20 cellular contexts compared by ENCODE assay signal in genomic region chr9:115442054-115442453, GRCh38.
A peak's percentile ranks its signal among the peaks of the same experiment; 100 is the strongest.
DNase-seq lines count a peak whose midpoint lies in the region; ATAC-seq and TF ChIP-seq lines count a peak whose summit lies in the region.
"Had no signal": no experiment of that assay in that cellular context is flagged by ENCODE, and none has a peak within 500 bp of the region (broad histone marks: within the 10 kb centered on the region; RNA-seq: fewer than 3 reads in every experiment).

No MANE protein-coding gene starts in this region.

- intact Hi-C loops in heart left ventricle (cut with DNase I) (no loop called here), left ventricle myocardium inferior (cut with micrococcal nuclease) (no loop called here), aorta (cut with DNase I) (loop anchor here in 1 of 2 donors (5.0 kb wide), 1 partner anchor 400 kb away; no protein-coding TSS in a partner anchor)

- no peak overlapping the region for H2AK5ac ChIP-seq in mesenchymal stem cell (ENCODE audit: low read length, severe bottlenecking)

- no peak for TF ChIP-seq POLR2A in heart left ventricle (IDR thresholded peaks at IDR 0.05)

- H3K4me2 ChIP-seq in mesenchymal stem cell (ENCODE audit: low read length, poor library complexity, severe bottlenecking), result no peak overlapping the region
- H3K4me2 ChIP-seq: neural progenitor cell had no signal

- peak in 3 of 4 donors; percentile 64 to 78 (median 74) for ATAC-seq in heart left ventricle
- peak; percentile 80 for ATAC-seq in aorta (ENCODE audit: low FRiP score)
- no peak for ATAC-seq in HG03097 (IDR thresholded peaks at IDR 0.05; ENCODE audit: low FRiP score, unreplicated experiment)
- no peak for ATAC-seq in HG03378 (IDR thresholded peaks at IDR 0.05; ENCODE audit: unreplicated experiment)
- ATAC-seq: stimulated activated naive B cell treated with anti-CD40 and anti-IgM and Interleukin-4, amounts not matched to agents 10 μg/mL and 1 μg/mL and 100 μg/mL, for 72 hours had no signal

- H4K8ac ChIP-seq in mesenchymal stem cell (ENCODE audit: low read length), result no peak overlapping the region

- H3K9ac ChIP-seq in mesenchymal stem cell (ENCODE audit: low read length), result peak overlapping the region; percentile 54
- H3K9ac ChIP-seq: neural progenitor cell had no signal

- H3K36me3 Mint-ChIP-seq in activated naive CD8-positive, alpha-beta T cell treated with anti-CD3 and anti-CD28 coated beads for 36 hours, result no peaks in the 10 kb centered on the region
- H3K36me3 Mint-ChIP-seq: neural progenitor cell; stimulated activated naive B cell treated with anti-CD40 and anti-IgM and Interleukin-4, amounts not matched to agents 10 μg/mL and 1 μg/mL and 100 μg/mL, for 72 hours had no signal

- H4K91ac ChIP-seq in mesenchymal stem cell (ENCODE audit: low read length), result no peak overlapping the region

- no peak for DNase-seq in heart left ventricle
- DNase-seq in left ventricle myocardium inferior, result no peak
- DNase-seq in fibroblast of peridontal ligament (ENCODE audit: extremely low read depth), result peak; percentile 88
- peak; percentile 78 for DNase-seq in mesenchymal stem cell
- DNase-seq in aorta, result no peak
- DNase-seq in activated naive CD8-positive, alpha-beta T cell treated with anti-CD3 and anti-CD28 coated beads for 36 hours, result no peak
- DNase-seq: activated CD4-positive, alpha-beta T cell treated with anti-CD3 and anti-CD28 coated beads, Interleukin-2, amount 10 ng/mL, durations not matched to agents 24 days and 14 days; activated effector memory CD4-positive, alpha-beta T cell treated with Interleukin-2 at 50 U/mL for 16 hours; amygdala; GOT3; MG63; NCI-H1436 treated with DMSO at 0.1 percent for 48 hours; NCI-H345; NK-92 treated with Interleukin-12 subunit alpha and Interleukin-12 subunit beta, amount 100 ng/mL, for 24 hours; stimulated activated CD4-positive, alpha-beta T cell treated with anti-CD3 and anti-CD28 coated beads, Interleukin-15, amount 100 ng/mL, for 24 hours; stimulated activated naive B cell treated with anti-CD40 and anti-IgM and Interleukin-4, amounts not matched to agents 10 μg/mL and 1 μg/mL and 100 μg/mL, for 72 hours; SW 1271 had no signal

- no peak overlapping the region for H2BK120ac ChIP-seq in mesenchymal stem cell (ENCODE audit: low read depth, low read length)

- H3K4ac ChIP-seq in mesenchymal stem cell (ENCODE audit: low read depth in 1 of 2, low read length in 2 of 2), result no peak overlapping the region

- H3K4me3 Mint-ChIP-seq in activated naive CD8-positive, alpha-beta T cell treated with anti-CD3 and anti-CD28 coated beads for 36 hours, result no peak overlapping the region
- H3K4me3 Mint-ChIP-seq: activated CD4-positive, alpha-beta T cell treated with anti-CD3 and anti-CD28 coated beads, Interleukin-2, amount 10 ng/mL, durations not matched to agents 24 days and 14 days; neural progenitor cell; stimulated activated naive B cell treated with anti-CD40 and anti-IgM and Interleukin-4, amounts not matched to agents 10 μg/mL and 1 μg/mL and 100 μg/mL, for 72 hours had no signal

- H3K9me3 Mint-ChIP-seq in activated naive CD8-positive, alpha-beta T cell treated with anti-CD3 and anti-CD28 coated beads for 36 hours, result no peaks in the 10 kb centered on the region
- H3K9me3 Mint-ChIP-seq: activated CD4-positive, alpha-beta T cell treated with anti-CD3 and anti-CD28 coated beads, Interleukin-2, amount 10 ng/mL, durations not matched to agents 24 days and 14 days; neural progenitor cell; stimulated activated naive B cell treated with anti-CD40 and anti-IgM and Interleukin-4, amounts not matched to agents 10 μg/mL and 1 μg/mL and 100 μg/mL, for 72 hours had no signal

- no peak overlapping the region for H2BK15ac ChIP-seq in mesenchymal stem cell (ENCODE audit: low read depth, poor library complexity, severe bottlenecking)

- WGBS in heart left ventricle, 4 donors, result 39 to 49% (median 43%) methylated on average over 4 of the region's 4 CpGs
- WGBS in mesenchymal stem cell, result 71% methylated on average over 4 of the region's 4 CpGs
- 10 to 16% methylated on average over 4 of the region's 4 CpGs for WGBS in aorta, 2 donors

- H3K27me3 ChIP-seq in heart left ventricle (no peaks in the 10 kb centered on the region), left ventricle myocardium inferior (ENCODE audit: low read depth) (no peaks in the 10 kb centered on the region), mesenchymal stem cell (ENCODE audit: control insufficient read depth in 1 of 2, insufficient read depth in 1 of 2, low read length in 2 of 2) (no peaks in the 10 kb centered on the region), aorta (ENCODE audit: control insufficient read depth in 1 of 2, insufficient read depth in 2 of 2, low read length in 1 of 2) (no peaks in the 10 kb centered on the region)
- H3K27me3 ChIP-seq: MG63, neural progenitor cell had no signal

- H3K9me3 ChIP-seq in heart left ventricle (no peaks in the 10 kb centered on the region), left ventricle myocardium inferior (replicated peaks) (no peaks in the 10 kb centered on the region), mesenchymal stem cell (ENCODE audit: control insufficient read depth, low read length) (no peaks in the 10 kb centered on the region), aorta (ENCODE audit: control insufficient read depth, low read length) (no peaks in the 10 kb centered on the region)
- H3K9me3 ChIP-seq: MG63 had no signal

- no peak overlapping the region for H3K23ac ChIP-seq in mesenchymal stem cell (ENCODE audit: low read length in 2 of 2)

- H3K27ac ChIP-seq in heart left ventricle, result peak overlapping the region in 6 of 12 donors; percentile 9 to 51 (median 31)
- no peak overlapping the region for H3K27ac ChIP-seq in left ventricle myocardium inferior (replicated peaks)
- H3K27ac ChIP-seq in mesenchymal stem cell (ENCODE audit: low read length, poor library complexity, severe bottlenecking), result no peak overlapping the region
- peak overlapping the region; percentile 77 to 79 for H3K27ac ChIP-seq in aorta (ENCODE audit: low read depth in 1 of 2, low read length in 2 of 2)
- H3K27ac ChIP-seq: neural progenitor cell had no signal

- no peak overlapping the region for H2BK5ac ChIP-seq in mesenchymal stem cell (ENCODE audit: low read depth, low read length, poor library complexity, severe bottlenecking)

- no peak overlapping the region for H2AFZ ChIP-seq in mesenchymal stem cell (ENCODE audit: low read depth, low read length)
- H2AFZ ChIP-seq: neural progenitor cell had no signal

- H3K4me1 ChIP-seq in heart left ventricle, result peaks cover 0 to 8% (median 0%) of the 10 kb centered on the region in 12 donors
- H3K4me1 ChIP-seq in left ventricle myocardium inferior, result peaks cover 7% of the 10 kb centered on the region
- H3K4me1 ChIP-seq in mesenchymal stem cell (ENCODE audit: control insufficient read depth, insufficient read depth, low read depth, low read length), result no peaks in the 10 kb centered on the region
- peaks cover 0 to 3% of the 10 kb centered on the region in 2 donors for H3K4me1 ChIP-seq in aorta (ENCODE audit: control insufficient read depth in 1 of 2, insufficient read depth in 2 of 2, low read length in 2 of 2)
- H3K4me1 ChIP-seq: neural progenitor cell had no signal

- H3K79me1 ChIP-seq in mesenchymal stem cell (replicated peaks; ENCODE audit: low read length, poor library complexity, severe bottlenecking), result no peaks in the 10 kb centered on the region

- H3K4me3 ChIP-seq in heart left ventricle (no peak overlapping the region), left ventricle myocardium inferior (no peak overlapping the region), mesenchymal stem cell (ENCODE audit: insufficient read depth in 1 of 2, low read depth in 1 of 2, low read length in 2 of 2) (no peak overlapping the region), aorta (ENCODE audit: low read length in 2 of 2) (no peak overlapping the region)
- H3K4me3 ChIP-seq: MG63, neural progenitor cell had no signal

- no peak overlapping the region for H2BK12ac ChIP-seq in mesenchymal stem cell (ENCODE audit: low read length in 2 of 2)

- no peaks in the 10 kb centered on the region for H3K4me1 Mint-ChIP-seq in activated naive CD8-positive, alpha-beta T cell treated with anti-CD3 and anti-CD28 coated beads for 36 hours
- H3K4me1 Mint-ChIP-seq: activated CD4-positive, alpha-beta T cell treated with anti-CD3 and anti-CD28 coated beads, Interleukin-2, amount 10 ng/mL, durations not matched to agents 24 days and 14 days; neural progenitor cell; stimulated activated naive B cell treated with anti-CD40 and anti-IgM and Interleukin-4, amounts not matched to agents 10 μg/mL and 1 μg/mL and 100 μg/mL, for 72 hours had no signal

- no peak overlapping the region for H3K18ac ChIP-seq in mesenchymal stem cell (ENCODE audit: low read depth in 1 of 2, low read length in 2 of 2)

- H3K27me3 Mint-ChIP-seq in activated naive CD8-positive, alpha-beta T cell treated with anti-CD3 and anti-CD28 coated beads for 36 hours, result peaks cover 10% of the 10 kb centered on the region
- H3K27me3 Mint-ChIP-seq: activated CD4-positive, alpha-beta T cell treated with anti-CD3 and anti-CD28 coated beads, Interleukin-2, amount 10 ng/mL, durations not matched to agents 24 days and 14 days had no signal

- no peak overlapping the region for H3K14ac ChIP-seq in mesenchymal stem cell (ENCODE audit: low read length in 2 of 2)

- H3K36me3 ChIP-seq in heart left ventricle (no peaks in the 10 kb centered on the region), left ventricle myocardium inferior (no peaks in the 10 kb centered on the region), mesenchymal stem cell (ENCODE audit: control insufficient read depth in 1 of 2, insufficient read depth in 2 of 2, low read depth in 1 of 2, low read length in 2 of 2) (no peaks in the 10 kb centered on the region), aorta (ENCODE audit: control insufficient read depth in 1 of 2, insufficient read depth in 2 of 2, low read length in 1 of 2) (no peaks in the 10 kb centered on the region)
- H3K36me3 ChIP-seq: MG63, neural progenitor cell had no signal

- TF ChIP-seq CTCF in heart left ventricle (IDR thresholded peaks at IDR 0.05), result no peak
- TF ChIP-seq CTCF in left ventricle myocardium inferior (IDR thresholded peaks at IDR 0.05; ENCODE audit: borderline replicate concordance), result no peak

- H3K27ac Mint-ChIP-seq in activated naive CD8-positive, alpha-beta T cell treated with anti-CD3 and anti-CD28 coated beads for 36 hours, result no peak overlapping the region
- H3K27ac Mint-ChIP-seq: activated CD4-positive, alpha-beta T cell treated with anti-CD3 and anti-CD28 coated beads, Interleukin-2, amount 10 ng/mL, durations not matched to agents 24 days and 14 days; neural progenitor cell; stimulated activated naive B cell treated with anti-CD40 and anti-IgM and Interleukin-4, amounts not matched to agents 10 μg/mL and 1 μg/mL and 100 μg/mL, for 72 hours had no signal

Comparison
In these comparisons a context has a peak if more than half of its experiments do, and no peak if none do; other contexts are left out.
1. ATAC-seq: peak in heart left ventricle (3 of 4) and aorta (single experiment); none in HG03097 (single experiment) and HG03378 (single experiment).
2. DNase-seq: peak in fibroblast of peridontal ligament (single experiment) and mesenchymal stem cell (single experiment); none in heart left ventricle (0 of 5), left ventricle myocardium inferior (single experiment), aorta (0 of 2) and activated naive CD8-positive, alpha-beta T cell treated with anti-CD3 and anti-CD28 coated beads for 36 hours (single experiment).
3. H3K27ac ChIP-seq: peak in aorta (2 of 2); none in left ventricle myocardium inferior (single experiment) and mesenchymal stem cell (single experiment).